ENCODE assay signal across 1 cellular context in the genomic region with DNA sequence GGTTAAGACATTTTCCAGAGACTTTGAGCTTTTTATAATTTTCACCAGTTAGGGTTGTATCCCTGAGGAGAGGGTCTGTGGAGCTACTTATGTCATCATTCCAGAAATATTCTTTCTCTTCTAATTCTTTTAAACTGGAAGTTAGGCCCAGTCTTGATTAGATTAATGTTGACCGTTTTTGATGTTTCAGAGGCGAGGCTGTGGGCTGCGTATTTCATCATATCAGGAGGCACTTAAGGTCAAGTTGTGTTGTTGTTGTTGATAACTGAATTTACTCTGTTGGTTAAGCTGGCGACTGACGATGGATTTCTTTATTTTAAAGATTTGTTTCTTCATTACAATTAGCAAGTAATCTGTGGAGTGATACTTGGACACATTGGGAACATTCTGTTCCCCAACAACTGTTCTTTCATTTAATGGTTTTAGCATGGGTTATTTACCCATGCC.
TF ChIP-seq lines count a peak whose summit lies in the region.

No MANE protein-coding gene starts in this region.

TF ChIP-seq in K562, 482 proteins besides CTCF, POLR2A, EP300 and RAD21 (continued from another document and continues in another):
- TF ChIP-seq, protein P1, sequence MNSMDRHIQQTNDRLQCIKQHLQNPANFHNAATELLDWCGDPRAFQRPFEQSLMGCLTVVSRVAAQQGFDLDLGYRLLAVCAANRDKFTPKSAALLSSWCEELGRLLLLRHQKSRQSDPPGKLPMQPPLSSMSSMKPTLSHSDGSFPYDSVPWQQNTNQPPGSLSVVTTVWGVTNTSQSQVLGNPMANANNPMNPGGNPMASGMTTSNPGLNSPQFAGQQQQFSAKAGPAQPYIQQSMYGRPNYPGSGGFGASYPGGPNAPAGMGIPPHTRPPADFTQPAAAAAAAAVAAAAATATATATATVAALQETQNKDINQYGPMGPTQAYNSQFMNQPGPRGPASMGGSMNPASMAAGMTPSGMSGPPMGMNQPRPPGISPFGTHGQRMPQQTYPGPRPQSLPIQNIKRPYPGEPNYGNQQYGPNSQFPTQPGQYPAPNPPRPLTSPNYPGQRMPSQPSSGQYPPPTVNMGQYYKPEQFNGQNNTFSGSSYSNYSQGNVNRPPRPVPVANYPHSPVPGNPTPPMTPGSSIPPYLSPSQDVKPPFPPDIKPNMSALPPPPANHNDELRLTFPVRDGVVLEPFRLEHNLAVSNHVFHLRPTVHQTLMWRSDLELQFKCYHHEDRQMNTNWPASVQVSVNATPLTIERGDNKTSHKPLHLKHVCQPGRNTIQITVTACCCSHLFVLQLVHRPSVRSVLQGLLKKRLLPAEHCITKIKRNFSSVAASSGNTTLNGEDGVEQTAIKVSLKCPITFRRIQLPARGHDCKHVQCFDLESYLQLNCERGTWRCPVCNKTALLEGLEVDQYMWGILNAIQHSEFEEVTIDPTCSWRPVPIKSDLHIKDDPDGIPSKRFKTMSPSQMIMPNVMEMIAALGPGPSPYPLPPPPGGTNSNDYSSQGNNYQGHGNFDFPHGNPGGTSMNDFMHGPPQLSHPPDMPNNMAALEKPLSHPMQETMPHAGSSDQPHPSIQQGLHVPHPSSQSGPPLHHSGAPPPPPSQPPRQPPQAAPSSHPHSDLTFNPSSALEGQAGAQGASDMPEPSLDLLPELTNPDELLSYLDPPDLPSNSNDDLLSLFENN (IDR thresholded peaks at IDR 0.05; ENCODE audit: low read depth in 2 of 2, low read length in 2 of 2) = no peak
- TF ChIP-seq, protein P2, sequence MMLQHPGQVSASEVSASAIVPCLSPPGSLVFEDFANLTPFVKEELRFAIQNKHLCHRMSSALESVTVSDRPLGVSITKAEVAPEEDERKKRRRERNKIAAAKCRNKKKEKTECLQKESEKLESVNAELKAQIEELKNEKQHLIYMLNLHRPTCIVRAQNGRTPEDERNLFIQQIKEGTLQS (IDR thresholded peaks at IDR 0.05) = peak; percentile 93
- TF ChIP-seq, protein P2 (CRISPR knock-in tag; conservative IDR thresholded peaks at IDR 0.05) = no peak
- TF ChIP-seq CEBPB (tag; IDR thresholded peaks at IDR 0.05) (peak; percentile 95), CHD2 (IDR thresholded peaks at IDR 0.05; ENCODE audit: low read depth, low read length) (no peak), ZBTB1 (CRISPR knock-in tag; IDR thresholded peaks at IDR 0.05; ENCODE audit: borderline replicate concordance, low read depth) (no peak), SAFB (IDR thresholded peaks at IDR 0.05; ENCODE audit: borderline replicate concordance, low read depth, low read length) (no peak), JUNB (CRISPR knock-in tag; conservative IDR thresholded peaks at IDR 0.05) (no peak), HDAC8 (tag; IDR thresholded peaks at IDR 0.05) (no peak), KLF13 (tag; IDR thresholded peaks at IDR 0.05; ENCODE audit: borderline replicate concordance, low read depth) (no peak), ZC3H11A (IDR thresholded peaks at IDR 0.05; ENCODE audit: low read depth, low read length) (no peak), RUNX1 (IDR thresholded peaks at IDR 0.05; ENCODE audit: low read depth) (no peak), HNRNPH1 (optimal IDR thresholded peaks at IDR 0.05; ENCODE audit: low read depth, low read length) (no peak), RFX1 (IDR thresholded peaks at IDR 0.05) (no peak), CREB1 (IDR thresholded peaks at IDR 0.05) (no peak), CREB1 (CRISPR knock-in tag; IDR thresholded peaks at IDR 0.05) (no peak), ZNF174 (CRISPR knock-in tag; IDR thresholded peaks at IDR 0.05) (no peak), ZNF134 (CRISPR knock-in tag; conservative IDR thresholded peaks at IDR 0.05) (no peak), ZNF75A (CRISPR knock-in tag; IDR thresholded peaks at IDR 0.05) (no peak), HNRNPL (IDR thresholded peaks at IDR 0.05; ENCODE audit: low read depth, low read length) (no peak), TSC22D4 (tag; IDR thresholded peaks at IDR 0.05) (no peak), DNMT1 (IDR thresholded peaks at IDR 0.05) (no peak), CEBPG (CRISPR knock-in tag; IDR thresholded peaks at IDR 0.05) (peak; percentile 91), CEBPG (tag; conservative IDR thresholded peaks at IDR 0.05 in 1 of 2, IDR thresholded peaks at IDR 0.05 in 1 of 2) (peak; percentile 94), TCFL5 (CRISPR knock-in tag; conservative IDR thresholded peaks at IDR 0.05) (no peak), CHD4 (IDR thresholded peaks at IDR 0.05; ENCODE audit: insufficient read depth, insufficient replicate concordance, low read depth, low read length, poor library complexity, severe bottlenecking) (no peak), BRD9 (IDR thresholded peaks at IDR 0.05; ENCODE audit: low read depth, partially characterized antibody) (no peak), HDAC1 (IDR thresholded peaks at IDR 0.05) (no peak), ZNF274 (IDR thresholded peaks at IDR 0.05; ENCODE audit: borderline replicate concordance, low read depth, low read length) (no peak), NFE2 (IDR thresholded peaks at IDR 0.05; ENCODE audit: low read depth) (no peak), ZNF324 (CRISPR knock-in tag; IDR thresholded peaks at IDR 0.05) (no peak)
- TF ChIP-seq, protein P3, sequence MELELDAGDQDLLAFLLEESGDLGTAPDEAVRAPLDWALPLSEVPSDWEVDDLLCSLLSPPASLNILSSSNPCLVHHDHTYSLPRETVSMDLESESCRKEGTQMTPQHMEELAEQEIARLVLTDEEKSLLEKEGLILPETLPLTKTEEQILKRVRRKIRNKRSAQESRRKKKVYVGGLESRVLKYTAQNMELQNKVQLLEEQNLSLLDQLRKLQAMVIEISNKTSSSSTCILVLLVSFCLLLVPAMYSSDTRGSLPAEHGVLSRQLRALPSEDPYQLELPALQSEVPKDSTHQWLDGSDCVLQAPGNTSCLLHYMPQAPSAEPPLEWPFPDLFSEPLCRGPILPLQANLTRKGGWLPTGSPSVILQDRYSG (tag; conservative IDR thresholded peaks at IDR 0.05; ENCODE audit: low read depth) = no peak
- TF ChIP-seq, protein P4, sequence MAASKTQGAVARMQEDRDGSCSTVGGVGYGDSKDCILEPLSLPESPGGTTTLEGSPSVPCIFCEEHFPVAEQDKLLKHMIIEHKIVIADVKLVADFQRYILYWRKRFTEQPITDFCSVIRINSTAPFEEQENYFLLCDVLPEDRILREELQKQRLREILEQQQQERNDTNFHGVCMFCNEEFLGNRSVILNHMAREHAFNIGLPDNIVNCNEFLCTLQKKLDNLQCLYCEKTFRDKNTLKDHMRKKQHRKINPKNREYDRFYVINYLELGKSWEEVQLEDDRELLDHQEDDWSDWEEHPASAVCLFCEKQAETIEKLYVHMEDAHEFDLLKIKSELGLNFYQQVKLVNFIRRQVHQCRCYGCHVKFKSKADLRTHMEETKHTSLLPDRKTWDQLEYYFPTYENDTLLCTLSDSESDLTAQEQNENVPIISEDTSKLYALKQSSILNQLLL (CRISPR knock-in tag; IDR thresholded peaks at IDR 0.05; ENCODE audit: borderline replicate concordance) = no peak
- TF ChIP-seq, protein P5, sequence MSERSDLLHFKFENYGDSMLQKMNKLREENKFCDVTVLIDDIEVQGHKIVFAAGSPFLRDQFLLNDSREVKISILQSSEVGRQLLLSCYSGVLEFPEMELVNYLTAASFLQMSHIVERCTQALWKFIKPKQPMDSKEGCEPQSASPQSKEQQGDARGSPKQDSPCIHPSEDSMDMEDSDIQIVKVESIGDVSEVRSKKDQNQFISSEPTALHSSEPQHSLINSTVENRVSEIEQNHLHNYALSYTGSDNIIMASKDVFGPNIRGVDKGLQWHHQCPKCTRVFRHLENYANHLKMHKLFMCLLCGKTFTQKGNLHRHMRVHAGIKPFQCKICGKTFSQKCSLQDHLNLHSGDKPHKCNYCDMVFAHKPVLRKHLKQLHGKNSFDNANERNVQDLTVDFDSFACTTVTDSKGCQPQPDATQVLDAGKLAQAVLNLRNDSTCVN (CRISPR knock-in tag; IDR thresholded peaks at IDR 0.05) = no peak
- TF ChIP-seq, protein P6, sequence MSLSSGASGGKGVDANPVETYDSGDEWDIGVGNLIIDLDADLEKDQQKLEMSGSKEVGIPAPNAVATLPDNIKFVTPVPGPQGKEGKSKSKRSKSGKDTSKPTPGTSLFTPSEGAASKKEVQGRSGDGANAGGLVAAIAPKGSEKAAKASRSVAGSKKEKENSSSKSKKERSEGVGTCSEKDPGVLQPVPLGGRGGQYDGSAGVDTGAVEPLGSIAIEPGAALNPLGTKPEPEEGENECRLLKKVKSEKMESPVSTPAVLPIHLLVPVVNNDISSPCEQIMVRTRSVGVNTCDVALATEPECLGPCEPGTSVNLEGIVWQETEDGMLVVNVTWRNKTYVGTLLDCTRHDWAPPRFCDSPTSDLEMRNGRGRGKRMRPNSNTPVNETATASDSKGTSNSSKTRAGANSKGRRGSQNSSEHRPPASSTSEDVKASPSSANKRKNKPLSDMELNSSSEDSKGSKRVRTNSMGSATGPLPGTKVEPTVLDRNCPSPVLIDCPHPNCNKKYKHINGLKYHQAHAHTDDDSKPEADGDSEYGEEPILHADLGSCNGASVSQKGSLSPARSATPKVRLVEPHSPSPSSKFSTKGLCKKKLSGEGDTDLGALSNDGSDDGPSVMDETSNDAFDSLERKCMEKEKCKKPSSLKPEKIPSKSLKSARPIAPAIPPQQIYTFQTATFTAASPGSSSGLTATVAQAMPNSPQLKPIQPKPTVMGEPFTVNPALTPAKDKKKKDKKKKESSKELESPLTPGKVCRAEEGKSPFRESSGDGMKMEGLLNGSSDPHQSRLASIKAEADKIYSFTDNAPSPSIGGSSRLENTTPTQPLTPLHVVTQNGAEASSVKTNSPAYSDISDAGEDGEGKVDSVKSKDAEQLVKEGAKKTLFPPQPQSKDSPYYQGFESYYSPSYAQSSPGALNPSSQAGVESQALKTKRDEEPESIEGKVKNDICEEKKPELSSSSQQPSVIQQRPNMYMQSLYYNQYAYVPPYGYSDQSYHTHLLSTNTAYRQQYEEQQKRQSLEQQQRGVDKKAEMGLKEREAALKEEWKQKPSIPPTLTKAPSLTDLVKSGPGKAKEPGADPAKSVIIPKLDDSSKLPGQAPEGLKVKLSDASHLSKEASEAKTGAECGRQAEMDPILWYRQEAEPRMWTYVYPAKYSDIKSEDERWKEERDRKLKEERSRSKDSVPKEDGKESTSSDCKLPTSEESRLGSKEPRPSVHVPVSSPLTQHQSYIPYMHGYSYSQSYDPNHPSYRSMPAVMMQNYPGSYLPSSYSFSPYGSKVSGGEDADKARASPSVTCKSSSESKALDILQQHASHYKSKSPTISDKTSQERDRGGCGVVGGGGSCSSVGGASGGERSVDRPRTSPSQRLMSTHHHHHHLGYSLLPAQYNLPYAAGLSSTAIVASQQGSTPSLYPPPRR (CRISPR knock-in tag; IDR thresholded peaks at IDR 0.05; ENCODE audit: borderline replicate concordance) = no peak
- TF ChIP-seq, protein P7, sequence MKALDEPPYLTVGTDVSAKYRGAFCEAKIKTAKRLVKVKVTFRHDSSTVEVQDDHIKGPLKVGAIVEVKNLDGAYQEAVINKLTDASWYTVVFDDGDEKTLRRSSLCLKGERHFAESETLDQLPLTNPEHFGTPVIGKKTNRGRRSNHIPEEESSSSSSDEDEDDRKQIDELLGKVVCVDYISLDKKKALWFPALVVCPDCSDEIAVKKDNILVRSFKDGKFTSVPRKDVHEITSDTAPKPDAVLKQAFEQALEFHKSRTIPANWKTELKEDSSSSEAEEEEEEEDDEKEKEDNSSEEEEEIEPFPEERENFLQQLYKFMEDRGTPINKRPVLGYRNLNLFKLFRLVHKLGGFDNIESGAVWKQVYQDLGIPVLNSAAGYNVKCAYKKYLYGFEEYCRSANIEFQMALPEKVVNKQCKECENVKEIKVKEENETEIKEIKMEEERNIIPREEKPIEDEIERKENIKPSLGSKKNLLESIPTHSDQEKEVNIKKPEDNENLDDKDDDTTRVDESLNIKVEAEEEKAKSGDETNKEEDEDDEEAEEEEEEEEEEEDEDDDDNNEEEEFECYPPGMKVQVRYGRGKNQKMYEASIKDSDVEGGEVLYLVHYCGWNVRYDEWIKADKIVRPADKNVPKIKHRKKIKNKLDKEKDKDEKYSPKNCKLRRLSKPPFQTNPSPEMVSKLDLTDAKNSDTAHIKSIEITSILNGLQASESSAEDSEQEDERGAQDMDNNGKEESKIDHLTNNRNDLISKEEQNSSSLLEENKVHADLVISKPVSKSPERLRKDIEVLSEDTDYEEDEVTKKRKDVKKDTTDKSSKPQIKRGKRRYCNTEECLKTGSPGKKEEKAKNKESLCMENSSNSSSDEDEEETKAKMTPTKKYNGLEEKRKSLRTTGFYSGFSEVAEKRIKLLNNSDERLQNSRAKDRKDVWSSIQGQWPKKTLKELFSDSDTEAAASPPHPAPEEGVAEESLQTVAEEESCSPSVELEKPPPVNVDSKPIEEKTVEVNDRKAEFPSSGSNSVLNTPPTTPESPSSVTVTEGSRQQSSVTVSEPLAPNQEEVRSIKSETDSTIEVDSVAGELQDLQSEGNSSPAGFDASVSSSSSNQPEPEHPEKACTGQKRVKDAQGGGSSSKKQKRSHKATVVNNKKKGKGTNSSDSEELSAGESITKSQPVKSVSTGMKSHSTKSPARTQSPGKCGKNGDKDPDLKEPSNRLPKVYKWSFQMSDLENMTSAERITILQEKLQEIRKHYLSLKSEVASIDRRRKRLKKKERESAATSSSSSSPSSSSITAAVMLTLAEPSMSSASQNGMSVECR (CRISPR knock-in tag; IDR thresholded peaks at IDR 0.05) = no peak
- TF ChIP-seq, protein P8, sequence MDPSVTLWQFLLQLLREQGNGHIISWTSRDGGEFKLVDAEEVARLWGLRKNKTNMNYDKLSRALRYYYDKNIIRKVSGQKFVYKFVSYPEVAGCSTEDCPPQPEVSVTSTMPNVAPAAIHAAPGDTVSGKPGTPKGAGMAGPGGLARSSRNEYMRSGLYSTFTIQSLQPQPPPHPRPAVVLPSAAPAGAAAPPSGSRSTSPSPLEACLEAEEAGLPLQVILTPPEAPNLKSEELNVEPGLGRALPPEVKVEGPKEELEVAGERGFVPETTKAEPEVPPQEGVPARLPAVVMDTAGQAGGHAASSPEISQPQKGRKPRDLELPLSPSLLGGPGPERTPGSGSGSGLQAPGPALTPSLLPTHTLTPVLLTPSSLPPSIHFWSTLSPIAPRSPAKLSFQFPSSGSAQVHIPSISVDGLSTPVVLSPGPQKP (CRISPR knock-in tag; IDR thresholded peaks at IDR 0.05) = no peak
